ENCODE assay signal across 18 cellular contexts in the genomic region with DNA sequence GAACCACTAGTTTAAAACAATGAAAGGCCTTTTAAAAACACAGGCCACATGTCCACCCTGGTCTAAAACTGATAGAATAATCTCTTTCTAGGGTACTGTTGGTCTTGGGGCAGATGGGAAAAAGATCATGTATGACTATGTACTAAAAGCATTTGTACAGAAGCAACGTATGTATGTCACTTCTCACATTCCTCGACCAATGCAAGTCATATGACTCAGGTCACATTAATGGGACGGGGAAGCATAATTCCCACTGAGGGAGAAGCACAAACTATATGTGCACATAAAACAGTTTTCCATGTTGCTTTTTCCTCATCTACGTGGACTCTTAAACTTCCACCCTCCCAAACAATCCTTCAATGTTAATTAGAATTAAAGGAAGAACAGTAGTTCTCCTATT.
"Had no signal": no experiment of that assay in that cellular context is flagged by ENCODE, and none has a peak within 500 bp of the region (broad histone marks: within the 10 kb centered on the region; RNA-seq: fewer than 3 reads in every experiment).

No MANE protein-coding gene starts in this region.

- H3K4me3 Mint-ChIP-seq: activated CD4-positive, alpha-beta T cell treated with anti-CD3 and anti-CD28 coated beads, Interleukin-2, amount 10 ng/mL, durations not matched to agents 7 days and 5 days; activated T-cell treated with anti-CD3 and anti-CD28 coated beads, Interleukin-2, amount 50 U/mL, for 72 hours; central memory CD8-positive, alpha-beta T cell had no signal

- H3K27ac Mint-ChIP-seq: activated CD4-positive, alpha-beta T cell treated with anti-CD3 and anti-CD28 coated beads, Interleukin-2, amount 10 ng/mL, durations not matched to agents 7 days and 5 days; activated naive CD4-positive, alpha-beta T cell treated with anti-CD3 and anti-CD28 coated beads, Interleukin-2, amount 50 U/mL, for 72 hours; activated T-cell treated with anti-CD3 and anti-CD28 coated beads, Interleukin-2, amount 50 U/mL, for 72 hours had no signal

- H3K9me3 Mint-ChIP-seq: activated naive CD4-positive, alpha-beta T cell treated with anti-CD3 and anti-CD28 coated beads, Interleukin-2, amount 50 U/mL, for 72 hours; activated T-cell treated with anti-CD3 and anti-CD28 coated beads, Interleukin-2, amount 50 U/mL, for 72 hours; central memory CD8-positive, alpha-beta T cell had no signal

- H3K27me3 Mint-ChIP-seq: activated CD4-positive, alpha-beta T cell treated with anti-CD3 and anti-CD28 coated beads, Interleukin-2, amount 10 ng/mL, durations not matched to agents 7 days and 5 days; central memory CD8-positive, alpha-beta T cell had no signal

- DNase-seq: activated CD4-positive, alpha-beta T cell treated with anti-CD3 and anti-CD28 coated beads, Interleukin-2, amount 10 ng/mL, durations not matched to agents 7 days and 5 days; activated CD8-positive, alpha-beta memory T cell treated with anti-CD3 and anti-CD28 coated beads, Interleukin-2, amount 50 U/mL, for 48 hours; activated gamma-delta T cell; activated T-cell treated with anti-CD3 and anti-CD28 coated beads, Interleukin-2, amount 50 U/mL, for 72 hours; amniotic stem cell; body of pancreas; cortex of kidney; effector CD8-positive, alpha-beta T cell; esophagus squamous epithelium; gastrocnemius medialis; heart right ventricle; pancreas; stimulated activated CD4-positive, alpha-beta T cell treated with anti-CD3 and anti-CD28 coated beads, Interleukin-15, amount 100 ng/mL, for 24 hours; stimulated activated CD4-positive, alpha-beta T cell treated with anti-CD3 and anti-CD28 coated beads, Interleukin-4, amount 100 ng/mL, for 24 hours; stimulated activated naive CD4-positive, alpha-beta T cell treated with Interleukin-2 at 50 U/mL for 16 hours; substantia nigra had no signal
